ENCODE assay signal across 3 cellular contexts in genomic region chr13:97484286-97484685, GRCh38.
"Had no signal": no experiment of that assay in that cellular context is flagged by ENCODE, and none has a peak within 500 bp of the region (broad histone marks: within the 10 kb centered on the region; RNA-seq: fewer than 3 reads in every experiment).

No MANE protein-coding gene starts in this region.

- ATAC-seq: GM12878 had no signal

- H3K4me3 ChIP-seq: GM12878 had no signal

- DNase-seq: GDM1, GF-D8 had no signal
